Comparison of ENCODE assay signal across 8 cellular contexts in the genomic region with DNA sequence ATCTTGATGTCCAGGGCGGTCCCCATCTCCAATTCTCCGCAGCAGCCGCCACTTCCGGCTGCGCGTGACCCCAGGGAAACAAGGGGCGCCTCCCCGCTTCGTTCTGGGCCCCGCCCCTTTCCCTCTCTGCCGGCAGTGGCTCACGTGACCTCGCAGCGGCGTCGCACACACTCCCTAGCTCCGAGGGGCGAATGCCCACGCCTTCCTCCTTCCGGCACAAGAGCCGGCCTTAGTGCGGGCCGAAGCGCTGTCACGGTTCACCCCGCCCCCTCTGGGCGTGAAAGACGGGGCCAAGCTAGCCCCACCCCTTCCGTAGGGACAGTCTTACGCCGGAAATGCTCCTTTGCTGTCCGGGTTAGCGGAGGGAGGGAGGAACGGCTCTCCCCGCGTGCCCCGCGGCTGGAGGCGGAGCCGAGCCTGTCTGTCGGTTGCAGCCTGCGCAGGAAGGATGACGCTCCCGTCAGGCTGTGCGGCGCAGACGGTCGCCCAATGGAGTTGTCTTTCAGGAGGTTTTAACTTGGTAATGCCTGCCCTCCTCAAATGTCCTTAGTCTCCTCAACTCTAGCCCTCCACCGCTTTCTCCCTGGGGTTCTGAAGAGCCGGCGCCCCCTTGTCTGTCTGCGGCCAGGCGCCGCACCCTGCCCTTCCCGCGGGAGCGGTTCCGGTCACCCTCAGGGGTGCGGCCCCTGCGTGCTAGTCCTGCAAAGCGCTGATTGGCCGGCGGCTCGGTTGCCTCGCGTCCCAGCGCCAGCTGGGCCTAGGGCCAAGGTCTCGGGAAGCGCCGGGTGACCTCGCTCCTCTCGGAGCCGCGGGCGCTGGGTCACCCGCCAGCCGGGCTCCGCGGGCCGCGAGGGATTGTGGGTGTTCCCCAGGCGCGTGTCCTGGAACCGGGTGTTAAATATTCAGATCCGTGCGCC.
A peak's percentile ranks its signal among the peaks of the same experiment; 100 is the strongest.
DNase-seq lines count a peak whose midpoint lies in the region; ATAC-seq lines count a peak whose summit lies in the region.

A gene (minus strand): TSS at position 66 of the 917 bp plus-strand sequence. CDS start 40 bp downstream, at position 26.

- H3K9ac ChIP-seq in BLaER1: peak within 1 kb of the TSS; percentile 93

- DNase-seq in NCI-H748 (lab: John Stamatoyannopoulos, UW; ENCODE audit: unreplicated experiment) (peak; percentile 99), dedifferentiated amniotic fluid mesenchymal stem cell (ENCODE audit: extremely low spot score) (peak; percentile 99), left kidney (ENCODE audit: low read depth, low spot score) (peak; percentile 100)
- DNase-seq in activated CD4-positive, alpha-beta T cell treated with anti-CD3 and anti-CD28 coated beads, Interleukin-2, amount 50 U/mL, for 1 hour: peak; percentile 95
- DNase-seq in stimulated activated CD4-positive, alpha-beta T cell treated with anti-CD3 and anti-CD28 coated beads, Interleukin-2, amount 100 ng/mL, for 24 hours: peak; percentile 97 to 99

- H3K4me1 ChIP-seq in BLaER1: peaks cover 31% of the 10 kb centered on the region

- H3K27me3 ChIP-seq in BLaER1: no peaks in the 10 kb centered on the region

- peak within 1 kb of the TSS; percentile 97 for H3K27ac ChIP-seq in BLaER1

- H3K4me3 ChIP-seq in BLaER1: peak within 1 kb of the TSS; percentile 81

- ATAC-seq in GM19351 (IDR thresholded peaks at IDR 0.05; ENCODE audit: unreplicated experiment) (peak; percentile 85), HG03521 (IDR thresholded peaks at IDR 0.05; ENCODE audit: unreplicated experiment) (peak; percentile 92)

- H3K36me3 ChIP-seq in BLaER1: 0 out of 2 replicates have a peak, but pooled peaks cover 6% of the 10 kb centered on the region

- peak within 1 kb of the TSS; percentile 78 for H3K4me2 ChIP-seq in BLaER1

- H3K9me3 ChIP-seq in BLaER1: no peaks in the 10 kb centered on the region

- no peaks in the 10 kb centered on the region; the same call in 1 of the 2 replicates for H4K20me1 ChIP-seq in BLaER1

Comparison
In these comparisons a context has a peak if more than half of its experiments do, and no peak if none do; other contexts are left out.
1. Peak in every context shown above with its lines: DNase-seq, ATAC-seq, H3K4me3 ChIP-seq and H3K27ac ChIP-seq.